Comparison of ENCODE assay signal across 20 cellular contexts in the genomic region with DNA sequence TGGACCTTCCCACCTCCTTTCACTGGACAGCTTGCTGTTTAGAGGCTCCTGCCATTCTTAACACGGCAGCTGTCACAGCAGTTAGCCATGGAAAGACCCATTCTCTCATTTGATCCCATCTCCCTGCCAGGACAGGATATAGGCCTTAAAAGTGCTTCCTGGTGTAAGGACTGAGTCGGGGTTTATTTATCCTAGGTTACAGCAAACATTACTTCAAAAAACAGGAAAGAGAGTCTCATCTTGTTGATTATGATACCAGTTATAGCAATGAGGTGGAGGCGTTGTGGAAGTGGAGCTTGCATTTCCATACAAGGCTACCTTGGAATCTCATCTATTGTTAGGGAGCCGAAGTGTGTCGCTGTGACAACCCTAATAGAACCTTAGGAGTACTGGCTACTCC. TPM values are rescaled to one million over a fixed set of nuclear protein-coding genes. Genes with fewer than 3 reads are reported as not detected.
A peak's percentile ranks its signal among the peaks of the same experiment; 100 is the strongest.
DNase-seq lines count a peak whose midpoint lies in the region; ATAC-seq and TF ChIP-seq lines count a peak whose summit lies in the region.
"Had no signal": no experiment of that assay in that cellular context is flagged by ENCODE, and none has a peak within 500 bp of the region (broad histone marks: within the 10 kb centered on the region; RNA-seq: fewer than 3 reads in every experiment).

No MANE protein-coding gene starts in this region.

- H3K27me3 Mint-ChIP-seq in GM23338 (ENCODE audit: insufficient read depth, low read depth, poor library complexity) = peaks cover under 1% of the 10 kb centered on the region
- no peaks in the 10 kb centered on the region for H3K27me3 Mint-ChIP-seq in activated naive CD4-positive, alpha-beta T cell treated with anti-CD3 and anti-CD28 coated beads for 36 hours (ENCODE audit: low read depth)
- H3K27me3 Mint-ChIP-seq: IgD-negative memory B cell; natural killer cell treated with Interleukin-12 subunit alpha and Interleukin-12 subunit beta and Interleukin-15 and Interleukin-18, amount 100 ng/mL, for 72 hours had no signal

- H3K79me2 ChIP-seq in GM23338 (replicated peaks; ENCODE audit: insufficient read depth) = no peaks in the 10 kb centered on the region

- no peak overlapping the region for H3K4me2 ChIP-seq in GM23338
- H3K4me2 ChIP-seq in neuronal stem cell (ENCODE audit: insufficient read depth, low read length, poor library complexity, severe bottlenecking) = no peak overlapping the region

- no peak overlapping the region for H4K91ac ChIP-seq in neuronal stem cell (ENCODE audit: low read depth, low read length, poor library complexity)

- no peak overlapping the region for H3K27ac Mint-ChIP-seq in GM23338
- H3K27ac Mint-ChIP-seq in activated naive CD4-positive, alpha-beta T cell treated with anti-CD3 and anti-CD28 coated beads for 36 hours = no peak overlapping the region
- H3K27ac Mint-ChIP-seq: CD14-positive monocyte, IgD-negative memory B cell had no signal

- DNase-seq in NCI-H345 (lab: John Stamatoyannopoulos, UW) (peak; percentile 11), NCI-H345 treated with DMSO at 0.1 percent for 48 hours (lab: John Stamatoyannopoulos, UW; ENCODE audit: unreplicated experiment) (no peak), GM23338 (ENCODE audit: low spot score) (no peak), body of pancreas (no peak), neuronal stem cell (ENCODE audit: low spot score) (no peak), NCI-H187 treated with DMSO at 0.1 percent for 48 hours (lab: John Stamatoyannopoulos, UW) (no peak)
- DNase-seq in activated naive CD4-positive, alpha-beta T cell treated with anti-CD3 and anti-CD28 coated beads for 36 hours = no peak
- DNase-seq: activated CD4-positive, alpha-beta T cell treated with anti-CD3 and anti-CD28 coated beads for 1 hour; activated CD8-positive, alpha-beta memory T cell treated with anti-CD3 and anti-CD28 coated beads, Interleukin-2, amount 50 U/mL, for 48 hours; DMS79 treated with DMSO at 0.1 percent for 48 hours; left lung; MV-4-11; SIG-M5; stimulated activated naive CD4-positive, alpha-beta T cell; transverse colon had no signal

- H3K27me3 ChIP-seq in GM23338 (ENCODE audit: insufficient read depth) (no peaks in the 10 kb centered on the region), body of pancreas (no peaks in the 10 kb centered on the region), neuronal stem cell (ENCODE audit: control insufficient read depth in 3 of 3, insufficient read depth in 3 of 3, low read depth in 1 of 3, low read length in 3 of 3) (no peaks in the 10 kb centered on the region)
- H3K27me3 ChIP-seq: ascending aorta, left lung, transverse colon had no signal

- no peaks in the 10 kb centered on the region for H3K79me1 ChIP-seq in neuronal stem cell (ENCODE audit: low read depth, low read length)

- intact Hi-C loops in body of pancreas (cut with DNase I) = no loop called here
- intact Hi-C loops in activated naive CD4-positive, alpha-beta T cell treated with anti-CD3 and anti-CD28 coated beads for 36 hours (cut with micrococcal nuclease) = loop anchor here (1.0 kb wide), 2 partner anchors 26 to 227 kb away; no protein-coding TSS in a partner anchor

- no peak overlapping the region for H2BK5ac ChIP-seq in neuronal stem cell (ENCODE audit: low read length)

- H3K9me3 ChIP-seq in body of pancreas = no peaks in the 10 kb centered on the region
- H3K9me3 ChIP-seq in neuronal stem cell (replicated peaks in 1 of 2; ENCODE audit: control insufficient read depth in 2 of 2, insufficient read depth in 1 of 2, low read depth in 1 of 2, low read length in 2 of 2) = no peaks in the 10 kb centered on the region
- H3K9me3 ChIP-seq: ascending aorta, left lung, transverse colon had no signal

- H3K4me1 ChIP-seq in GM23338 (ENCODE audit: insufficient read depth) = peaks cover 23% of the 10 kb centered on the region
- H3K4me1 ChIP-seq in body of pancreas = no peaks in the 10 kb centered on the region
- peaks cover 2 to 4% of the 10 kb centered on the region in 2 donors for H3K4me1 ChIP-seq in neuronal stem cell (ENCODE audit: control insufficient read depth in 2 of 2, insufficient read depth in 1 of 2, low read depth in 1 of 2, low read length in 2 of 2)
- H3K4me1 ChIP-seq: ascending aorta, left lung, transverse colon had no signal

- no peak overlapping the region for H3K14ac ChIP-seq in neuronal stem cell (ENCODE audit: low read length)

- no peak overlapping the region for H3K4ac ChIP-seq in neuronal stem cell (ENCODE audit: low read length)

- no peaks in the 10 kb centered on the region for H4K20me1 ChIP-seq in GM23338 (replicated peaks; ENCODE audit: insufficient read depth)

- no peak overlapping the region for H3K23ac ChIP-seq in neuronal stem cell (ENCODE audit: low read depth, low read length, poor library complexity)

- no peak for TF ChIP-seq POLR2A in body of pancreas (IDR thresholded peaks at IDR 0.05)

- no peak overlapping the region for H3K9ac ChIP-seq in neuronal stem cell (ENCODE audit: low read depth, low read length, poor library complexity)

- H2AK5ac ChIP-seq in neuronal stem cell (ENCODE audit: low read depth, low read length) = no peak overlapping the region

- WGBS in body of pancreas, 2 donors = 85 to 87% methylated on average over 5 of the region's 5 CpGs
- no CpG with 5 or more reads among the region's 5 CpGs for WGBS in neuronal stem cell (ENCODE audit: extremely low coverage in 2 of 2, insufficient read length in 2 of 2, insufficient replicate concordance in 1 of 2), 2 donors

- H2BK120ac ChIP-seq in neuronal stem cell (ENCODE audit: low read depth, low read length) = no peak overlapping the region

- H3K27ac ChIP-seq in GM23338 (ENCODE audit: low read depth) = no peak overlapping the region
- no peak overlapping the region for H3K27ac ChIP-seq in body of pancreas
- no peak overlapping the region for H3K27ac ChIP-seq in neuronal stem cell (replicated peaks; ENCODE audit: low read length)
- H3K27ac ChIP-seq: ascending aorta, transverse colon had no signal

- no peaks in the 10 kb centered on the region; the same call in 1 of the 2 replicates for H3K9me2 ChIP-seq in GM23338 (ENCODE audit: insufficient read depth)

- H3F3A ChIP-seq in GM23338 (replicated peaks; ENCODE audit: low read depth) = 0 out of 2 replicates have a peak, but pooled peaks cover 3% of the 10 kb centered on the region

- ATAC-seq in GM23338 (0 out of 3 replicates have a peak, but pooled peaks have one; percentile 31), body of pancreas (peak; percentile 35), HG03442 (IDR thresholded peaks at IDR 0.05; ENCODE audit: unreplicated experiment) (no peak)

- peaks cover 30% of the 10 kb centered on the region for H3K4me1 Mint-ChIP-seq in GM23338
- peaks cover 58% of the 10 kb centered on the region for H3K4me1 Mint-ChIP-seq in activated naive CD4-positive, alpha-beta T cell treated with anti-CD3 and anti-CD28 coated beads for 36 hours (ENCODE audit: low read depth)
- H3K4me1 Mint-ChIP-seq: CD14-positive monocyte had no signal

- H3K4me3 ChIP-seq in GM23338 (no peak overlapping the region), body of pancreas (no peak overlapping the region), neuronal stem cell (ENCODE audit: low read length in 2 of 2) (no peak overlapping the region)
- H3K4me3 ChIP-seq: ascending aorta, left lung, transverse colon had no signal

- H2AFZ ChIP-seq in GM23338 (0 out of 2 replicates have a peak overlapping the region, but pooled peaks have one; percentile 18), neuronal stem cell (ENCODE audit: low read length) (peak overlapping the region; percentile 65)

- TF ChIP-seq CTCF in GM23338 (conservative IDR thresholded peaks at IDR 0.05; ENCODE audit: low read depth in 2 of 2) (no peak), body of pancreas (IDR thresholded peaks at IDR 0.05) (no peak)

- H3K4me3 Mint-ChIP-seq in GM23338 = no peak overlapping the region
- H3K4me3 Mint-ChIP-seq in activated naive CD4-positive, alpha-beta T cell treated with anti-CD3 and anti-CD28 coated beads for 36 hours = no peak overlapping the region
- H3K4me3 Mint-ChIP-seq: CD14-positive monocyte; natural killer cell treated with Interleukin-12 subunit alpha and Interleukin-12 subunit beta and Interleukin-15 and Interleukin-18, amount 100 ng/mL, for 72 hours had no signal

- H2BK15ac ChIP-seq in neuronal stem cell (ENCODE audit: low read length) = no peak overlapping the region

- H3K36me3 ChIP-seq in GM23338 (ENCODE audit: insufficient read depth) (no peaks in the 10 kb centered on the region), body of pancreas (replicated peaks in 1 of 2; ENCODE audit: insufficient read depth in 1 of 2, low read depth in 2 of 2) (no peaks in the 10 kb centered on the region), neuronal stem cell (replicated peaks in 1 of 2; ENCODE audit: control insufficient read depth in 2 of 2, insufficient read depth in 2 of 2, low read length in 2 of 2) (no peaks in the 10 kb centered on the region)
- H3K36me3 ChIP-seq: ascending aorta, left lung, transverse colon had no signal

- H3K9me3 Mint-ChIP-seq in GM23338 = no peaks in the 10 kb centered on the region
- no peaks in the 10 kb centered on the region for H3K9me3 Mint-ChIP-seq in activated naive CD4-positive, alpha-beta T cell treated with anti-CD3 and anti-CD28 coated beads for 36 hours
- H3K9me3 Mint-ChIP-seq: CD14-positive monocyte; natural killer cell treated with Interleukin-12 subunit alpha and Interleukin-12 subunit beta and Interleukin-15 and Interleukin-18, amount 100 ng/mL, for 72 hours had no signal

- H3K36me3 Mint-ChIP-seq in GM23338 (ENCODE audit: low read depth) = no peaks in the 10 kb centered on the region
- no peaks in the 10 kb centered on the region for H3K36me3 Mint-ChIP-seq in activated naive CD4-positive, alpha-beta T cell treated with anti-CD3 and anti-CD28 coated beads for 36 hours (ENCODE audit: low read depth)
- H3K36me3 Mint-ChIP-seq: CD14-positive monocyte; natural killer cell treated with Interleukin-12 subunit alpha and Interleukin-12 subunit beta and Interleukin-15 and Interleukin-18, amount 100 ng/mL, for 72 hours had no signal

- CTCF ChIA-PET in activated naive CD4-positive, alpha-beta T cell treated with anti-CD3 and anti-CD28 coated beads for 36 hours (lab: Charles Lee) = interaction anchor here (0.6 to 3.4 kb wide), 5 partner anchors 19 to 1528 kb away, joined by 3 to 24 read pairs (median 5); no protein-coding TSS in a partner anchor

- H2BK12ac ChIP-seq in neuronal stem cell (ENCODE audit: low read length) = no peak overlapping the region

- no peak overlapping the region for H3K18ac ChIP-seq in neuronal stem cell (ENCODE audit: low read length)

- no peak overlapping the region for H4K8ac ChIP-seq in neuronal stem cell (ENCODE audit: low read depth, low read length)

RNA-seq across cellular contexts. Expression of a gene that starts 17.4 kb away (rescaled TPM):
- 49.0 and 52.6 TPM in 2 replicates for total RNA-seq in GM23338 (2014; rRNA removed; shearing (Covaris generic))
- 25.2 and 25.6 TPM in 2 replicates for polyA plus RNA-seq in GM23338 (2016; fragmentation: Nextera tagmentation; extraction: Ambion mirVana)
- total RNA-seq in body of pancreas = 10 to 100 TPM; 20.0 to 22.7 TPM
- polyA plus RNA-seq in neuronal stem cell (2013, experiment 1 of 2) = 0.33 TPM
- polyA plus RNA-seq in neuronal stem cell (2013, experiment 2 of 2) = 0.37 TPM
- 100 to 1,000 TPM; 336 to 338 TPM for total RNA-seq in activated naive CD4-positive, alpha-beta T cell treated with anti-CD3 and anti-CD28 coated beads for 36 hours
